Comparison of ENCODE assay signal across 8 cellular contexts in genomic region chr9:109098221-109098959, GRCh38. TPM values are rescaled to one million over a fixed set of nuclear protein-coding genes. Genes with fewer than 3 reads are reported as not detected.
DNase-seq lines count a peak whose midpoint lies in the region; ATAC-seq lines count a peak whose summit lies in the region.

No MANE protein-coding gene starts in this region.

- H3K4me3 Mint-ChIP-seq in stimulated activated effector memory CD8-positive, alpha-beta T cell treated with anti-CD3 and anti-CD28 coated beads, Interleukin-12 subunit alpha, Interleukin-12 subunit beta, amount 100 ng/mL, for 72 hours: peak overlapping the region; percentile 35

- H3K36me3 Mint-ChIP-seq in activated naive CD4-positive, alpha-beta T cell treated with anti-CD3 and anti-CD28 coated beads, Interleukin-2, amount 50 U/mL, for 72 hours: peaks cover 2 to 42% of the 10 kb centered on the region in 2 donors
- H3K36me3 Mint-ChIP-seq in stimulated activated effector memory CD8-positive, alpha-beta T cell treated with anti-CD3 and anti-CD28 coated beads, Interleukin-12 subunit alpha, Interleukin-12 subunit beta, amount 100 ng/mL, for 72 hours: peaks cover 23% of the 10 kb centered on the region

- peak; percentile 44 for ATAC-seq in HG03432 (IDR thresholded peaks at IDR 0.05; ENCODE audit: unreplicated experiment)
- no peak for ATAC-seq in activated naive CD4-positive, alpha-beta T cell treated with anti-CD3 and anti-CD28 coated beads, Interleukin-2, amount 50 U/mL, for 72 hours
- peak; percentile 81 for ATAC-seq in left ventricle myocardium superior
- ATAC-seq in stimulated activated effector memory CD8-positive, alpha-beta T cell treated with anti-CD3 and anti-CD28 coated beads, Interleukin-12 subunit alpha, Interleukin-12 subunit beta, amount 100 ng/mL, for 72 hours: no peak
- no peak for ATAC-seq in HG02763 (IDR thresholded peaks at IDR 0.05; ENCODE audit: unreplicated experiment)

- intact Hi-C loops in left ventricle myocardium superior (cut with micrococcal nuclease): no loop called here

- peaks cover 0 to 7% of the 10 kb centered on the region in 2 donors for H3K9me3 Mint-ChIP-seq in activated naive CD4-positive, alpha-beta T cell treated with anti-CD3 and anti-CD28 coated beads, Interleukin-2, amount 50 U/mL, for 72 hours
- peaks cover under 1% of the 10 kb centered on the region for H3K9me3 Mint-ChIP-seq in stimulated activated effector memory CD8-positive, alpha-beta T cell treated with anti-CD3 and anti-CD28 coated beads, Interleukin-12 subunit alpha, Interleukin-12 subunit beta, amount 100 ng/mL, for 72 hours

- H3K27ac Mint-ChIP-seq in activated naive CD4-positive, alpha-beta T cell treated with anti-CD3 and anti-CD28 coated beads, Interleukin-2, amount 50 U/mL, for 72 hours: peak overlapping the region; percentile 68 to 91
- H3K27ac Mint-ChIP-seq in stimulated activated effector memory CD8-positive, alpha-beta T cell treated with anti-CD3 and anti-CD28 coated beads, Interleukin-12 subunit alpha, Interleukin-12 subunit beta, amount 100 ng/mL, for 72 hours: peak overlapping the region; percentile 66

- H3K4me1 Mint-ChIP-seq in stimulated activated effector memory CD8-positive, alpha-beta T cell treated with anti-CD3 and anti-CD28 coated beads, Interleukin-12 subunit alpha, Interleukin-12 subunit beta, amount 100 ng/mL, for 72 hours: peaks cover 84% of the 10 kb centered on the region

- peak; percentile 33 for DNase-seq in DMS53 (lab: John Stamatoyannopoulos, UW)
- DNase-seq in activated naive CD4-positive, alpha-beta T cell treated with anti-CD3 and anti-CD28 coated beads, Interleukin-2, amount 50 U/mL, for 72 hours (ENCODE audit: low spot score in 2 of 2): no peak
- DNase-seq in left ventricle myocardium superior: no peak
- DNase-seq in stimulated activated effector memory CD8-positive, alpha-beta T cell treated with anti-CD3 and anti-CD28 coated beads, Interleukin-12 subunit alpha, Interleukin-12 subunit beta, amount 100 ng/mL, for 72 hours (ENCODE audit: low spot score in 2 of 2): no peak
- DNase-seq in T-helper 9 cell: no peak
- DNase-seq in NOMO-1 treated with dmso at 0.1 percent for 144 hours (lab: John Stamatoyannopoulos, UW; ENCODE audit: unreplicated experiment): no peak

RNA-seq across cellular contexts. Expression of gene TMEM245, which starts 21.4 kb away (rescaled TPM):
- 10 to 100 TPM; 15.7 to 23.5 TPM for total RNA-seq in activated naive CD4-positive, alpha-beta T cell treated with anti-CD3 and anti-CD28 coated beads, Interleukin-2, amount 50 U/mL, for 72 hours
- 112 TPM for total RNA-seq in left ventricle myocardium superior

Comparison
In these comparisons a context has a peak if more than half of its experiments do, and no peak if none do; other contexts are left out.
1. ATAC-seq: peak in HG03432 (single experiment) and left ventricle myocardium superior (single experiment); none in activated naive CD4-positive, alpha-beta T cell treated with anti-CD3 and anti-CD28 coated beads, Interleukin-2, amount 50 U/mL, for 72 hours (0 of 2), stimulated activated effector memory CD8-positive, alpha-beta T cell treated with anti-CD3 and anti-CD28 coated beads, Interleukin-12 subunit alpha, Interleukin-12 subunit beta, amount 100 ng/mL, for 72 hours (single experiment) and HG02763 (single experiment).